ENCODE assay signal across 8 cellular contexts in genomic region chr12:53352331-53353258, GRCh38. TPM values are rescaled to one million over a fixed set of nuclear protein-coding genes. Genes with fewer than 3 reads are reported as not detected.
A peak's percentile ranks its signal among the peaks of the same experiment; 100 is the strongest.
DNase-seq lines count a peak whose midpoint lies in the region; ATAC-seq, FAIRE-seq and TF ChIP-seq lines count a peak whose summit lies in the region.

No MANE protein-coding gene starts in this region.

- H3F3A ChIP-seq in GM23338 (replicated peaks; ENCODE audit: low read depth), result no peaks in the 10 kb centered on the region

- FAIRE-seq in urothelium cell line (lab: Jason Lieb, UNC), result no peak

- H3K27ac Mint-ChIP-seq in GM23338, result no peak overlapping the region

- ATAC-seq in GM23338, result peak; percentile 99

- no peak overlapping the region for H3K27ac ChIP-seq in GM23338 (ENCODE audit: low read depth)

- peaks cover 4% of the 10 kb centered on the region; the same call in 2 of the 3 replicates for H3K4me1 Mint-ChIP-seq in GM23338

- H3K4me2 ChIP-seq in GM23338, result no peak overlapping the region

- H2AFZ ChIP-seq in GM23338, result peak overlapping the region; percentile 44

- no peak overlapping the region for H3K4me3 ChIP-seq in GM23338

- H3K4me3 Mint-ChIP-seq in GM23338, result no peak overlapping the region

- H3K9me2 ChIP-seq in GM23338 (ENCODE audit: insufficient read depth), result no peaks in the 10 kb centered on the region

- no peaks in the 10 kb centered on the region for H3K27me3 Mint-ChIP-seq in GM23338 (ENCODE audit: insufficient read depth, low read depth, poor library complexity)

- H3K9me3 Mint-ChIP-seq in GM23338, result no peaks in the 10 kb centered on the region

- intact Hi-C loops in head of caudate nucleus (cut with DNase I), result loop anchor here (5.0 to 10.0 kb wide), 2 partner anchors 65 to 152 kb away; partner anchors contain the start of genes NPFF and TARBP2
- intact Hi-C loops in posterior cingulate gyrus (cut with DNase I), result loop anchor here (1.0 to 5.0 kb wide), 2 partner anchors 69 to 155 kb away; partner anchors contain the start of gene NPFF

- H3K79me2 ChIP-seq in GM23338 (replicated peaks; ENCODE audit: insufficient read depth), result no peaks in the 10 kb centered on the region

- H3K36me3 Mint-ChIP-seq in GM23338 (ENCODE audit: low read depth), result no peaks in the 10 kb centered on the region

- no peaks in the 10 kb centered on the region for H3K27me3 ChIP-seq in GM23338 (ENCODE audit: insufficient read depth)

- DNase-seq in DMS 273 treated with DMSO at 0.1 percent for 48 hours (lab: John Stamatoyannopoulos, UW) (peak; percentile 35), GM23338 (ENCODE audit: low spot score) (peak; percentile 95), NCI-H128 (lab: John Stamatoyannopoulos, UW; ENCODE audit: unreplicated experiment) (peak; percentile 76), SKM-1 (lab: John Stamatoyannopoulos, UW; ENCODE audit: unreplicated experiment) (peak; percentile 13), head of caudate nucleus (peak; percentile 45 to 95 (median 86)), posterior cingulate gyrus (peak; percentile 56 to 95 (median 82)), urothelium cell line (ENCODE audit: low spot score) (peak; percentile 73)
- peak; percentile 79 for DNase-seq in activated naive CD4-positive, alpha-beta T cell treated with anti-CD3 and anti-CD28 coated beads, Interleukin-2, amount 50 U/mL, for 16 hours

- no peaks in the 10 kb centered on the region for H3K4me1 ChIP-seq in GM23338 (ENCODE audit: insufficient read depth)

- H3K36me3 ChIP-seq in GM23338 (ENCODE audit: insufficient read depth), result no peaks in the 10 kb centered on the region

- peak; percentile 96 to 99 for TF ChIP-seq CTCF in GM23338 (conservative IDR thresholded peaks at IDR 0.05; ENCODE audit: low read depth in 2 of 2)

- no peaks in the 10 kb centered on the region for H4K20me1 ChIP-seq in GM23338 (replicated peaks; ENCODE audit: insufficient read depth)

TF ChIP-seq in GM23338, 12 proteins besides CTCF, POLR2A, EP300 and RAD21 (continues in another document):
- TF ChIP-seq NANOG (IDR thresholded peaks at IDR 0.05; ENCODE audit: borderline replicate concordance) (no peak), ZNF462 (CRISPR knock-in tag; IDR thresholded peaks at IDR 0.05) (no peak), ETS1 (IDR thresholded peaks at IDR 0.05) (no peak), POLR2AphosphoS5 (IDR thresholded peaks at IDR 0.05; ENCODE audit: low read depth) (no peak), ZNF114 (CRISPR knock-in tag; IDR thresholded peaks at IDR 0.05) (no peak), REST (IDR thresholded peaks at IDR 0.05; ENCODE audit: unreplicated experiment) (no peak)

RNA-seq across cellular contexts. Expression of gene SP7, which starts 16.4 kb away (rescaled TPM):
- total RNA-seq in GM23338 (2014; rRNA removed; shearing (Covaris generic)), result 0.04 and 0.17 TPM in 2 replicates
- polyA plus RNA-seq in GM23338 (2016; fragmentation: Nextera tagmentation; extraction: Ambion mirVana), result 0.16 TPM in 1 of 2 replicates, not detected in the other

RNA-seq across cellular contexts. Expression of gene SP1, which starts 27.4 kb away (rescaled TPM):
- total RNA-seq in GM23338 (2014; rRNA removed; shearing (Covaris generic)), result 68.4 and 73.3 TPM in 2 replicates
- 10.6 and 11.1 TPM in 2 replicates for polyA plus RNA-seq in GM23338 (2016; fragmentation: Nextera tagmentation; extraction: Ambion mirVana)

RNA-seq across cellular contexts. Expression of gene AAAS, which starts 31.2 kb away (rescaled TPM):
- 77.7 and 81.7 TPM in 2 replicates for total RNA-seq in GM23338 (2014; rRNA removed; shearing (Covaris generic))
- 36.7 and 40.4 TPM in 2 replicates for polyA plus RNA-seq in GM23338 (2016; fragmentation: Nextera tagmentation; extraction: Ambion mirVana)

RNA-seq across cellular contexts. Expression of gene MYG1, which starts 53.1 kb away (rescaled TPM):
- 65.0 and 66.5 TPM in 2 replicates for total RNA-seq in GM23338 (2014; rRNA removed; shearing (Covaris generic))
- 94.2 and 100.0 TPM in 2 replicates for polyA plus RNA-seq in GM23338 (2016; fragmentation: Nextera tagmentation; extraction: Ambion mirVana)

RNA-seq across cellular contexts. Expression of gene PFDN5, which starts 57.3 kb away (rescaled TPM):
- 199 and 225 TPM in 2 replicates for total RNA-seq in GM23338 (2014; rRNA removed; shearing (Covaris generic))
- 567 and 586 TPM in 2 replicates for polyA plus RNA-seq in GM23338 (2016; fragmentation: Nextera tagmentation; extraction: Ambion mirVana)

Comparison
In these comparisons a context has a peak if more than half of its experiments do, and no peak if none do; other contexts are left out.
1. DNase-seq: peak in every context shown above with its lines; median percentile 95 in GM23338; 86 in head of caudate nucleus; 82 in posterior cingulate gyrus; 79 in activated naive CD4-positive, alpha-beta T cell treated with anti-CD3 and anti-CD28 coated beads, Interleukin-2, amount 50 U/mL, for 16 hours; 76 in NCI-H128; 73 in urothelium cell line; 35 in DMS 273 treated with DMSO at 0.1 percent for 48 hours; 13 in SKM-1.